In the genomic region with DNA sequence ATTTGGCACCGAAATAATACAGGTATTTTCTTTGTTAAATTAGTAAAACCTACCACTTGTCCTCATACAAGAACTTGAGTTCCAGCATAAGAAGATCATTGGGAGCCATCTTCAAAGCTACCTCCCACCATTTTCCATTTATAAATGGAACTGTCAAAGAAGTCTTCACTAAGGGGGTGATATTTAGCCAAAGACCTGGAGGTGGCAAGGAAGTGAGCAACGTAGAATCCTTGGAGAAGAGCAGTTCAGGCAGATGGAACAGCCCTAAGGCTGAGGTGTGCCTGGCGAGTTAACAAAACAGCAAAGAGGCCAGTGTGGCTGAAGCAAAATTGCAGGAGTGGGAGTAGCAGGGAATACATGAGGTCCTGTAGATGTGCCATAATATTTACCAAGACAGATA, we compare ENCODE assay signal across 25 cellular contexts. TPM values are rescaled to one million over a fixed set of nuclear protein-coding genes. Genes with fewer than 3 reads are reported as not detected.
DNase-seq lines count a peak whose midpoint lies in the region; ATAC-seq, FAIRE-seq and TF ChIP-seq lines count a peak whose summit lies in the region.
"Had no signal": no experiment of that assay in that cellular context is flagged by ENCODE, and none has a peak within 500 bp of the region (broad histone marks: within the 10 kb centered on the region; RNA-seq: fewer than 3 reads in every experiment).

No MANE protein-coding gene starts in this region.

- peak overlapping the region; percentile 68 for H3K4me3 ChIP-seq in epithelial cell of proximal tubule (ENCODE audit: low read depth, low read length)
- no peak overlapping the region for H3K4me3 ChIP-seq in mesenchymal stem cell (ENCODE audit: insufficient read depth in 1 of 2, low read depth in 1 of 2, low read length in 2 of 2)
- H3K4me3 ChIP-seq in thyroid gland (replicated peaks in 1 of 3): peak overlapping the region in 2 of 3 donors; percentile 33 to 70
- H3K4me3 ChIP-seq: PC-9 had no signal

- H3K4me1 ChIP-seq in mesenchymal stem cell (ENCODE audit: control insufficient read depth, insufficient read depth, low read depth, low read length) (peaks cover 2% of the 10 kb centered on the region), thyroid gland (peaks cover 23 to 42% of the 10 kb centered on the region in 2 donors)

- no peaks in the 10 kb centered on the region for H3K36me3 ChIP-seq in mesenchymal stem cell (ENCODE audit: control insufficient read depth in 1 of 2, insufficient read depth in 2 of 2, low read depth in 1 of 2, low read length in 2 of 2)
- no peaks in the 10 kb centered on the region for H3K36me3 ChIP-seq in thyroid gland

- no peak overlapping the region for H3K23ac ChIP-seq in mesenchymal stem cell (ENCODE audit: low read length in 2 of 2)

- no peak overlapping the region for H3K4ac ChIP-seq in mesenchymal stem cell (ENCODE audit: low read depth in 1 of 2, low read length in 2 of 2)

- H3K27ac ChIP-seq in mesenchymal stem cell (ENCODE audit: low read length, poor library complexity, severe bottlenecking) (peak overlapping the region; percentile 7), thyroid gland (peak overlapping the region; percentile 84 to 94 (median 92))
- H3K27ac ChIP-seq: PC-9, RWPE1 had no signal

- H3K9me3 ChIP-seq in mesenchymal stem cell (ENCODE audit: control insufficient read depth, low read length) (no peaks in the 10 kb centered on the region), thyroid gland (no peaks in the 10 kb centered on the region)

- H3K27me3 ChIP-seq in mesenchymal stem cell (ENCODE audit: control insufficient read depth in 1 of 2, insufficient read depth in 1 of 2, low read length in 2 of 2) (no peaks in the 10 kb centered on the region), thyroid gland (no peaks in the 10 kb centered on the region)

- H3K14ac ChIP-seq in mesenchymal stem cell (ENCODE audit: low read length in 2 of 2): peak overlapping the region in 1 of 2 experiments; percentile 18

- H4K91ac ChIP-seq in mesenchymal stem cell (ENCODE audit: low read length): no peak overlapping the region

- FAIRE-seq in H54 (lab: Jason Lieb, UNC): no peak
- FAIRE-seq: GM12891 had no signal

- TF ChIP-seq POLR2A in thyroid gland (IDR thresholded peaks at IDR 0.05): peak in 1 of 2 donors; percentile 40
- TF ChIP-seq POLR2A in erythroblast (IDR thresholded peaks at IDR 0.05; ENCODE audit: low read length): no peak
- no peak for TF ChIP-seq POLR2A in H54 (IDR thresholded peaks at IDR 0.05; ENCODE audit: low read depth, low read length)

- H4K8ac ChIP-seq in mesenchymal stem cell (ENCODE audit: low read length): peak overlapping the region; percentile 7

- DNase-seq in NCI-H69 (lab: John Stamatoyannopoulos, UW): peak; percentile 46
- DNase-seq in epithelial cell of proximal tubule (ENCODE audit: low read depth): no peak
- no peak for DNase-seq in mesenchymal stem cell
- DNase-seq in thyroid gland: no peak
- no peak for DNase-seq in erythroblast (lab: John Stamatoyannopoulos, UW)
- DNase-seq in NCI-H510A (lab: John Stamatoyannopoulos, UW): no peak
- no peak for DNase-seq in H54 (ENCODE audit: insufficient read length, low spot score)
- DNase-seq: CD4-positive, CD25-positive, alpha-beta regulatory T cell; DMS153; GOT3; Karpas-422; NCI-H1436; NCI-H187 treated with DMSO at 0.1 percent for 48 hours; NCI-H2107; NCI-H446 treated with DMSO at 0.1 percent for 48 hours; NCI-H748 treated with DMSO at 0.1 percent for 48 hours; PC-9; SIG-M5 had no signal

- H3K18ac ChIP-seq in mesenchymal stem cell (ENCODE audit: low read depth in 1 of 2, low read length in 2 of 2): peak overlapping the region in 1 of 2 experiments; percentile 11

- TF ChIP-seq CTCF in epithelial cell of proximal tubule (conservative IDR thresholded peaks at IDR 0.05; ENCODE audit: low read depth, low read length) (no peak), thyroid gland (IDR thresholded peaks at IDR 0.05) (no peak)

- H3K79me1 ChIP-seq in mesenchymal stem cell (replicated peaks; ENCODE audit: low read length, poor library complexity, severe bottlenecking): peaks cover 3% of the 10 kb centered on the region

- peak overlapping the region; percentile 24 for H3K4me2 ChIP-seq in mesenchymal stem cell (ENCODE audit: low read length, poor library complexity, severe bottlenecking)
- H3K4me2 ChIP-seq: PC-9 had no signal

- WGBS in mesenchymal stem cell: 48% methylated on average over 2 of the region's 3 CpGs
- 34 to 44% methylated on average over 3 of the region's 3 CpGs for WGBS in thyroid gland, 2 donors

- H2BK5ac ChIP-seq in mesenchymal stem cell (ENCODE audit: low read depth, low read length, poor library complexity, severe bottlenecking): no peak overlapping the region

- no peak overlapping the region for H2AFZ ChIP-seq in mesenchymal stem cell (ENCODE audit: low read depth, low read length)

- H2AK5ac ChIP-seq in mesenchymal stem cell (ENCODE audit: low read length, severe bottlenecking): peak overlapping the region; percentile 86

- intact Hi-C loops in thyroid gland (cut with DNase I): no loop called here

- no peak overlapping the region for H3K9ac ChIP-seq in mesenchymal stem cell (ENCODE audit: low read length)

- no peak for ATAC-seq in GM19463 (IDR thresholded peaks at IDR 0.05; ENCODE audit: unreplicated experiment)
- ATAC-seq: SK-N-SH treated with all-trans-retinoic acid at 6 μM for 48 hours had no signal

- H2BK12ac ChIP-seq in mesenchymal stem cell (ENCODE audit: low read length in 2 of 2): peak overlapping the region in 1 of 2 experiments; percentile 83

- H2BK120ac ChIP-seq in mesenchymal stem cell (ENCODE audit: low read depth, low read length): no peak overlapping the region

- H2BK15ac ChIP-seq in mesenchymal stem cell (ENCODE audit: low read depth, poor library complexity, severe bottlenecking): no peak overlapping the region

RNA-seq across cellular contexts. Expression of a gene that starts 1.8 kb away (rescaled TPM):
- 7.2 and 25.9 TPM in 2 replicates for total RNA-seq in epithelial cell of proximal tubule
- polyA plus RNA-seq in mesenchymal stem cell (2013, experiment 1 of 2): 0.01 TPM
- not detected for polyA plus RNA-seq in mesenchymal stem cell (2013, experiment 2 of 2)
- 100 to 1,000 TPM; 296 to 403 (median 324) TPM for total RNA-seq in thyroid gland
- total RNA-seq: A673; CD4-positive, CD25-positive, alpha-beta regulatory T cell; M059J; PC-9 had no signal
- polyA plus RNA-seq: BJ; CD4-positive, CD25-positive, alpha-beta regulatory T cell had no signal

Comparison
In these comparisons a context has a peak if more than half of its experiments do, and no peak if none do; other contexts are left out.
1. H3K4me3 ChIP-seq: peak in epithelial cell of proximal tubule (single experiment) and thyroid gland (2 of 3); none in mesenchymal stem cell (0 of 2).
2. RNA of a gene that starts 1.8 kb away (total RNA-seq): 296 to 403 TPM in thyroid gland; 7.2 to 25.9 TPM in epithelial cell of proximal tubule; every median in the first group is over 10 times any median in the second.